In genomic region chr5:107199756-107200155, GRCh38 we compare ENCODE assay signal across 21 cellular contexts.
DNase-seq lines count a peak whose midpoint lies in the region; FAIRE-seq and TF ChIP-seq lines count a peak whose summit lies in the region.
"Had no signal": no experiment of that assay in that cellular context is flagged by ENCODE, and none has a peak within 500 bp of the region (broad histone marks: within the 10 kb centered on the region; RNA-seq: fewer than 3 reads in every experiment).

No MANE protein-coding gene starts in this region.

- H3K27me3 Mint-ChIP-seq in activated naive CD4-positive, alpha-beta T cell treated with anti-CD3 and anti-CD28 coated beads, Interleukin-2, amount 10 ng/mL, durations not matched to agents 7 days and 5 days: no peaks in the 10 kb centered on the region
- H3K27me3 Mint-ChIP-seq: B cell; CD4-positive, alpha-beta T cell had no signal

- CTCF ChIA-PET in activated naive CD4-positive, alpha-beta T cell treated with anti-CD3 and anti-CD28 coated beads, Interleukin-2, amount 10 ng/mL, durations not matched to agents 7 days and 5 days (lab: Charles Lee): no interaction called here

- H3K4me3 Mint-ChIP-seq in activated naive CD4-positive, alpha-beta T cell treated with anti-CD3 and anti-CD28 coated beads, Interleukin-2, amount 10 ng/mL, durations not matched to agents 7 days and 5 days: no peak overlapping the region
- H3K4me3 Mint-ChIP-seq: B cell; CD4-positive, alpha-beta T cell; CD8-positive, alpha-beta T cell had no signal

- no peaks in the 10 kb centered on the region for H3K4me1 Mint-ChIP-seq in activated naive CD4-positive, alpha-beta T cell treated with anti-CD3 and anti-CD28 coated beads, Interleukin-2, amount 10 ng/mL, durations not matched to agents 7 days and 5 days
- H3K4me1 Mint-ChIP-seq: B cell had no signal

- FAIRE-seq in HTR-8/SVneo (lab: Jason Lieb, UNC): no peak
- FAIRE-seq: A204.1, D721Med, G401.6, GM12891, GM19239 had no signal

- H3K9me3 Mint-ChIP-seq in activated naive CD4-positive, alpha-beta T cell treated with anti-CD3 and anti-CD28 coated beads, Interleukin-2, amount 10 ng/mL, durations not matched to agents 7 days and 5 days: no peaks in the 10 kb centered on the region
- H3K9me3 Mint-ChIP-seq: CD4-positive, alpha-beta T cell; CD8-positive, alpha-beta T cell had no signal

- DNase-seq in HFF-Myc (ENCODE audit: extremely low read depth, low read depth) (peak; percentile 2), fibroblast of gingiva (ENCODE audit: low read depth) (peak; percentile 47), HTR-8/SVneo (ENCODE audit: insufficient read length, low spot score) (no peak), HT-29 (ENCODE audit: low spot score) (no peak)
- DNase-seq in activated naive CD4-positive, alpha-beta T cell treated with anti-CD3 and anti-CD28 coated beads, Interleukin-2, amount 10 ng/mL, durations not matched to agents 7 days and 5 days: no peak
- DNase-seq: 8988T; ACHN; AML-193; Caco-2; Calu3; CD4-positive, alpha-beta T cell; CD8-positive, alpha-beta T cell; DMS79 treated with DMSO at 0.1 percent for 48 hours; GF-D8 had no signal

- no peak for TF ChIP-seq CTCF in HFF-Myc (IDR thresholded peaks at IDR 0.05; ENCODE audit: low read depth, low read length, missing control alignments)

- no peak overlapping the region for H3K4me3 ChIP-seq in HFF-Myc (replicated peaks; ENCODE audit: low read depth, low read length)
- H3K4me3 ChIP-seq: BLaER1 treated with 17β-estradiol and CSF1 and Interleukin-3, amounts not matched to agents 10 nM and 100 nM had no signal

- no peaks in the 10 kb centered on the region for H3K36me3 Mint-ChIP-seq in activated naive CD4-positive, alpha-beta T cell treated with anti-CD3 and anti-CD28 coated beads, Interleukin-2, amount 10 ng/mL, durations not matched to agents 7 days and 5 days
- H3K36me3 Mint-ChIP-seq: CD8-positive, alpha-beta T cell had no signal

- no peak overlapping the region for H3K27ac Mint-ChIP-seq in activated naive CD4-positive, alpha-beta T cell treated with anti-CD3 and anti-CD28 coated beads, Interleukin-2, amount 10 ng/mL, durations not matched to agents 7 days and 5 days
- H3K27ac Mint-ChIP-seq: B cell; CD4-positive, alpha-beta T cell; CD8-positive, alpha-beta T cell had no signal

Comparison
In these comparisons a context has a peak if more than half of its experiments do, and no peak if none do; other contexts are left out.
1. DNase-seq: peak in HFF-Myc (single experiment) and fibroblast of gingiva (single experiment); none in activated naive CD4-positive, alpha-beta T cell treated with anti-CD3 and anti-CD28 coated beads, Interleukin-2, amount 10 ng/mL, durations not matched to agents 7 days and 5 days (single experiment), HTR-8/SVneo (single experiment) and HT-29 (single experiment).